Comparison of ENCODE assay signal across 1 cellular context in the genomic region with DNA sequence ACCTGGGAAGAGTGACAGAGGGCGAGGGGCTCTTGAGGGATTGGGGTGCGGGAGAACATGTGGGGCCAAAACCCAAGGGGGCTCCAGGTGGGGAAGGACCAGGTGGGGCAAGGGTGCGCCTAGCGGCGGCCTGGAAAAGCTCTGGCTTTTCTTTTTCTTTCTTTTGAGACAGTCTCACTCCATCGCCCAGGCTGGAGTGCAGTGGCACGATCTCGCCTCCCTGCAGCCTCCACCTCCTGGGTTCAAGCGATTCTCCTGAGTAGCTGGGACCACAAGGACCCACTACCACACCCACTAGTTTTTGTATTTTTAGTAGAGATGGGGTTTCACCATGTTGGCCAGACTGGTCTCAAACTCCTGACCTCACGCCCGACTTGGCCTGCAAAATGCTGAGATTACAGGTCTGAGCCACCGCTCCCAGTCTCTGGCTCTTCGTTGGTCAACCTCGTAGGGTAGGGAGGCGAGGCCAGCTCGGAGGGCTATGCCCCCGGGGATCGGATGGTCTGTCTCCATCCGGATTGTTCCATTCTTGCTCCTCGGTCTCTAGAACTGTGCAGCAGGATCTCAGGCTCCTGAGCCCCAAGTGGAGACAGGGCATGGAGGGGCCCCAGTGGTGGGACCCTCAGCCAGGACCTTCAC.
TF ChIP-seq lines count a peak whose summit lies in the region.

No MANE protein-coding gene starts in this region.

TF ChIP-seq in H1, 55 proteins besides CTCF, POLR2A, EP300 and RAD21:
- TF ChIP-seq, protein P1, sequence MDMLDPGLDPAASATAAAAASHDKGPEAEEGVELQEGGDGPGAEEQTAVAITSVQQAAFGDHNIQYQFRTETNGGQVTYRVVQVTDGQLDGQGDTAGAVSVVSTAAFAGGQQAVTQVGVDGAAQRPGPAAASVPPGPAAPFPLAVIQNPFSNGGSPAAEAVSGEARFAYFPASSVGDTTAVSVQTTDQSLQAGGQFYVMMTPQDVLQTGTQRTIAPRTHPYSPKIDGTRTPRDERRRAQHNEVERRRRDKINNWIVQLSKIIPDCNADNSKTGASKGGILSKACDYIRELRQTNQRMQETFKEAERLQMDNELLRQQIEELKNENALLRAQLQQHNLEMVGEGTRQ (IDR thresholded peaks at IDR 0.05; ENCODE audit: low read length): no peak
- TF ChIP-seq RBBP5 (IDR thresholded peaks at IDR 0.05; ENCODE audit: borderline replicate concordance, low read depth, low read length) (peak; percentile 32; the same call in 1 of the 2 replicates), RNF2 (IDR thresholded peaks at IDR 0.05; ENCODE audit: borderline replicate concordance, low read depth, low read length, missing control alignments, poor library complexity, severe bottlenecking) (no peak), NRF1 (IDR thresholded peaks at IDR 0.05; ENCODE audit: low read depth, low read length) (no peak), KDM4A (IDR thresholded peaks at IDR 0.05; ENCODE audit: low read depth, low read length, severe bottlenecking) (peak; percentile 82), CHD2 (IDR thresholded peaks at IDR 0.05; ENCODE audit: low read length) (no peak), BACH1 (IDR thresholded peaks at IDR 0.05; ENCODE audit: low read length) (no peak), EZH2 (IDR thresholded peaks at IDR 0.05; ENCODE audit: low read depth, low read length, severe bottlenecking) (no peak), CTBP2 (IDR thresholded peaks at IDR 0.05; ENCODE audit: borderline replicate concordance, insufficient read depth, insufficient read length, low read length) (no peak), SAP30 (IDR thresholded peaks at IDR 0.05; ENCODE audit: insufficient read depth, insufficient replicate concordance, low read length) (no peak)
